Comparison of ENCODE assay signal across 13 cellular contexts in genomic region chr15:45333550-45333949, GRCh38. TPM values are rescaled to one million over a fixed set of nuclear protein-coding genes. Genes with fewer than 3 reads are reported as not detected.
DNase-seq lines count a peak whose midpoint lies in the region; ATAC-seq, FAIRE-seq and TF ChIP-seq lines count a peak whose summit lies in the region.
"Had no signal": no experiment of that assay in that cellular context is flagged by ENCODE, and none has a peak within 500 bp of the region (broad histone marks: within the 10 kb centered on the region; RNA-seq: fewer than 3 reads in every experiment).

No MANE protein-coding gene starts in this region.

- H3K79me2 ChIP-seq in mammary epithelial cell (ENCODE audit: insufficient read depth, low read length) = no peaks in the 10 kb centered on the region
- H3K79me2 ChIP-seq in HepG2 (ENCODE audit: insufficient read depth, low read length) = no peaks in the 10 kb centered on the region

- H4K20me1 ChIP-seq in mammary epithelial cell (ENCODE audit: insufficient read depth, low read length) = no peaks in the 10 kb centered on the region
- no peaks in the 10 kb centered on the region for H4K20me1 ChIP-seq in HepG2 (ENCODE audit: insufficient read depth, low read length)

- H3K27me3 ChIP-seq in mammary epithelial cell (ENCODE audit: insufficient read depth, low read length) = peaks cover 2% of the 10 kb centered on the region
- no peaks in the 10 kb centered on the region for H3K27me3 ChIP-seq in HepG2 (ENCODE audit: control insufficient read depth in 1 of 2, insufficient read depth in 2 of 2, low read length in 2 of 2)

- no TSS peak for BruUV-seq in mammary epithelial cell (replicated peaks; lab: Mats Ljungman, UMichigan)
- BruUV-seq in HepG2 (replicated peaks; lab: Mats Ljungman, UMichigan) = no TSS peak

- no peak for TF ChIP-seq POLR2A in HepG2 (IDR thresholded peaks at IDR 0.05; ENCODE audit: insufficient read depth in 1 of 2, low read depth in 2 of 2, low read length in 2 of 2)

- intact Hi-C loops in mammary epithelial cell (cut with micrococcal nuclease) = no loop called here
- intact Hi-C loops in HepG2 (cut with micrococcal nuclease; ENCODE audit: unreplicated experiment) = no loop called here

- H3K4me3 ChIP-seq in mammary epithelial cell (replicated peaks in 1 of 3; ENCODE audit: insufficient read depth in 1 of 3, low read depth in 2 of 3, low read length in 3 of 3) (no peak overlapping the region), HepG2 (replicated peaks in 1 of 3; ENCODE audit: insufficient read depth in 1 of 3, low read depth in 2 of 3, low read length in 3 of 3) (no peak overlapping the region)

- H3K4me1 ChIP-seq in mammary epithelial cell (ENCODE audit: insufficient read depth, low read length) = no peaks in the 10 kb centered on the region
- peaks cover 90% of the 10 kb centered on the region for H3K4me1 ChIP-seq in HepG2 (ENCODE audit: insufficient read depth, low read length)

- H3K36me3 ChIP-seq in mammary epithelial cell (ENCODE audit: insufficient read depth, low read length) = no peaks in the 10 kb centered on the region
- H3K36me3 ChIP-seq in HepG2 (replicated peaks in 1 of 2; ENCODE audit: control insufficient read depth in 1 of 2, insufficient read depth in 2 of 2, low read length in 2 of 2) = no peaks in the 10 kb centered on the region

- FAIRE-seq in HepG2 (lab: Jason Lieb, UNC) = no peak
- FAIRE-seq: TTC549 had no signal

- TF ChIP-seq CTCF in mammary epithelial cell (conservative IDR thresholded peaks at IDR 0.05 in 1 of 2, IDR thresholded peaks at IDR 0.05 in 1 of 2; ENCODE audit: extremely low read depth in 1 of 2, insufficient read depth in 1 of 2, low read depth in 1 of 2, low read length in 2 of 2) (no peak), HepG2 (CRISPR knock-in tag; IDR thresholded peaks at IDR 0.05) (no peak)

- H3K9ac ChIP-seq in mammary epithelial cell (ENCODE audit: insufficient read depth, low read length) = no peak overlapping the region
- no peak overlapping the region for H3K9ac ChIP-seq in HepG2 (ENCODE audit: insufficient read depth, low read depth, low read length)

- peak; percentile 49; the same call in 2 of the 3 replicates for ATAC-seq in HepG2
- no peak for ATAC-seq in GM18909 (IDR thresholded peaks at IDR 0.05; ENCODE audit: poor library complexity, unreplicated experiment)

- 63% methylated on average over 3 of the region's 3 CpGs for WGBS in mammary epithelial cell (ENCODE audit: low coverage, missing lambda C conversion rate)
- 48% methylated on average over 2 of the region's 3 CpGs for WGBS in HepG2 (ENCODE audit: low lambda C conversion rate)

- H2AFZ ChIP-seq in mammary epithelial cell (ENCODE audit: low read depth, low read length) (no peak overlapping the region), HepG2 (ENCODE audit: low read length) (peak overlapping the region; percentile 4)

- POLR2A ChIA-PET in HepG2 (lab: Yijun Ruan, JAX) = interaction anchor here (0.7 to 1.5 kb wide), 2 partner anchors 35 to 69 kb away, joined by 3 to 7 read pairs; a partner anchor contains a TSS

- H3K4me2 ChIP-seq in mammary epithelial cell (ENCODE audit: insufficient read depth, low read depth, low read length) (no peak overlapping the region), HepG2 (ENCODE audit: low read depth, low read length) (0 out of 2 replicates have a peak overlapping the region, but pooled peaks have one; percentile 8)

- dilution Hi-C loops in mammary epithelial cell (cut with HindIII; ENCODE audit: low sequenced_read_pairs) = no loop called here

- no peak for TF ChIP-seq EP300 in HepG2 (IDR thresholded peaks at IDR 0.05; ENCODE audit: low read depth in 2 of 2, low read length in 2 of 2)
- no peak for TF ChIP-seq EP300 in HepG2 (CRISPR knock-in tag; IDR thresholded peaks at IDR 0.05; ENCODE audit: borderline replicate concordance)

- H3K27ac ChIP-seq in mammary epithelial cell (ENCODE audit: insufficient read depth, low read depth, low read length) (no peak overlapping the region), HepG2 (ENCODE audit: extremely low read length, insufficient read depth, low read length) (peak overlapping the region; percentile 88)
- H3K27ac ChIP-seq: C4-2B had no signal

- no peaks in the 10 kb centered on the region for H3K9me3 ChIP-seq in mammary epithelial cell (replicated peaks; ENCODE audit: insufficient read depth, low read length)
- H3K9me3 ChIP-seq in HepG2 (ENCODE audit: low read length) = no peaks in the 10 kb centered on the region

- DNase-seq in AG20443 (ENCODE audit: low spot score) = peak; percentile 10
- DNase-seq in LHCN-M2 (ENCODE audit: low read depth) = peak; percentile 42
- DNase-seq in mammary epithelial cell = peak; percentile 2
- DNase-seq in HepG2 (ENCODE audit: low spot score) = peak; percentile 53
- no peak for DNase-seq in activated effector memory CD4-positive, alpha-beta T cell treated with Interleukin-2 at 50 U/mL for 16 hours
- no peak for DNase-seq in NCI-H1930 (lab: John Stamatoyannopoulos, UW)
- no peak for DNase-seq in SKM-1 (lab: John Stamatoyannopoulos, UW; ENCODE audit: unreplicated experiment)
- DNase-seq: activated naive CD4-positive, alpha-beta T cell treated with anti-CD3 and anti-CD28 coated beads, Interleukin-2, amount 50 U/mL, for 16 hours; NCI-H1436 treated with DMSO at 0.1 percent for 48 hours had no signal

- no peak for TF ChIP-seq RAD21 in HepG2 (CRISPR knock-in tag; IDR thresholded peaks at IDR 0.05)

- in situ Hi-C loops in mammary epithelial cell (cut with MboI; ENCODE audit: low sequenced_read_pairs in 2 of 2) = no loop called here
- in situ Hi-C loops in HepG2 (cut with HindIII; ENCODE audit: extremely low pct_ligation_motif_present, low pct_unique_long_range_greater_than_20kb) = no loop called here

- CTCF ChIA-PET in mammary epithelial cell (lab: Charles Lee; ENCODE audit: low non-redundant PET) = no interaction called here
- CTCF ChIA-PET in HepG2 (lab: Yijun Ruan, JAX; ENCODE audit: low intra/inter-chr PET ratio, low total read pairs) = no interaction called here

TF ChIP-seq in HepG2, 621 proteins besides CTCF, POLR2A, EP300 and RAD21 (continues in another document):
- TF ChIP-seq BRCA1 (CRISPR knock-in tag; IDR thresholded peaks at IDR 0.05) = no peak
- peak; percentile 73; the same call in 1 of the 2 replicates for TF ChIP-seq ZNF510 (CRISPR knock-in tag; IDR thresholded peaks at IDR 0.05; ENCODE audit: low read depth)
- TF ChIP-seq ZNF644 (CRISPR knock-in tag; IDR thresholded peaks at IDR 0.05; ENCODE audit: low read depth) = 0 out of 2 replicates have a peak, but pooled peaks have one; percentile 11
- 0 out of 2 replicates have a peak, but pooled peaks have one; percentile 33 for TF ChIP-seq ZNF230 (CRISPR knock-in tag; IDR thresholded peaks at IDR 0.05)
- TF ChIP-seq ZBTB3 (CRISPR knock-in tag; IDR thresholded peaks at IDR 0.05; ENCODE audit: borderline replicate concordance, low read depth) = peak; percentile 47; the same call in 1 of the 2 replicates

RNA-seq across cellular contexts. Expression of gene GATM, which starts 44.8 kb away (rescaled TPM):
- total RNA-seq in LHCN-M2 (2014; rRNA removed) (0.98 and 1.3 TPM in 2 replicates), mammary epithelial cell (1 to 10 TPM; 1.4 to 4.5 TPM), HepG2 (2016; rRNA removed; fragmentation: Illumina TruSeq; extraction: Trizol) (1.5 and 2.1 TPM in 2 replicates)
- 0.10 TPM for polyA plus RNA-seq in LHCN-M2 (2012)
- polyA plus RNA-seq in mammary epithelial cell (0.44 TPM), HepG2 (2011; rRNA removed) (13.9 and 16.8 TPM in 2 replicates)
- polyA minus RNA-seq in mammary epithelial cell = not detected
- 1.2 and 1.7 TPM in 2 replicates for total RNA-seq in HepG2 (2016; cell fraction: cytosol; rRNA removed; fragmentation: Illumina TruSeq; extraction: Trizol; ENCODE audit: low read depth)
- total RNA-seq in HepG2 (2016; cell fraction: insoluble cytoplasmic fraction; rRNA removed; fragmentation: Illumina TruSeq; extraction: Trizol) = 1.5 and 2.6 TPM in 2 replicates
- 1.6 and 1.7 TPM in 2 replicates for total RNA-seq in HepG2 (2016; cell fraction: membrane; rRNA removed; fragmentation: Illumina TruSeq; extraction: Trizol)
- 4.0 and 4.1 TPM in 2 replicates for total RNA-seq in HepG2 (2016; cell fraction: nucleus; rRNA removed; fragmentation: Illumina TruSeq; extraction: Trizol)
- polyA plus RNA-seq in HepG2 (2011; cell fraction: cytosol; rRNA removed) = 7.0 and 7.3 TPM in 2 replicates
- polyA plus RNA-seq in HepG2 (2011; cell fraction: nucleus; rRNA removed) = 22.1 and 26.0 TPM in 2 replicates
- polyA plus RNA-seq in HepG2 (2012) = 16.6 and 32.5 TPM in 2 replicates
- polyA plus RNA-seq in HepG2 (2016; cell fraction: cytosol; fragmentation: Illumina TruSeq; extraction: Trizol; ENCODE audit: low read depth) = 0.26 and 0.46 TPM in 2 replicates
- 0.97 TPM in 2 replicates for polyA plus RNA-seq in HepG2 (2016; cell fraction: insoluble cytoplasmic fraction; fragmentation: Illumina TruSeq; extraction: Trizol; ENCODE audit: low read depth)
- 0.28 and 0.72 TPM in 2 replicates for polyA plus RNA-seq in HepG2 (2016; cell fraction: membrane; fragmentation: Illumina TruSeq; extraction: Trizol; ENCODE audit: low read depth)
- 2.4 and 3.2 TPM in 2 replicates for polyA plus RNA-seq in HepG2 (2016; cell fraction: nucleus; fragmentation: Illumina TruSeq; extraction: Trizol; ENCODE audit: insufficient read depth, low read depth)
- polyA minus RNA-seq in HepG2 (2011; rRNA and poly(A)+ RNA removed; ENCODE audit: low replicate concordance) = 0.58 and 11.2 TPM in 2 replicates
- polyA minus RNA-seq in HepG2 (2011; cell fraction: cytosol; rRNA and poly(A)+ RNA removed) = 5.3 and 6.4 TPM in 2 replicates
- 40.2 and 42.5 TPM in 2 replicates for polyA minus RNA-seq in HepG2 (2011; cell fraction: nucleus; rRNA and poly(A)+ RNA removed)
- total RNA-seq: osteocyte had no signal

Comparison
In these comparisons a context has a peak if more than half of its experiments do, and no peak if none do; other contexts are left out.
1. DNase-seq: peak in AG20443 (single experiment), LHCN-M2 (single experiment), mammary epithelial cell (single experiment) and HepG2 (single experiment); none in activated effector memory CD4-positive, alpha-beta T cell treated with Interleukin-2 at 50 U/mL for 16 hours (single experiment), NCI-H1930 (0 of 2) and SKM-1 (single experiment).